Comparison of ENCODE assay signal across 8 cellular contexts in genomic region chr22:41976961-41977566, GRCh38. TPM values are rescaled to one million over a fixed set of nuclear protein-coding genes. Genes with fewer than 3 reads are reported as not detected.
DNase-seq lines count a peak whose midpoint lies in the region; ATAC-seq, FAIRE-seq and TF ChIP-seq lines count a peak whose summit lies in the region.

No MANE protein-coding gene starts in this region.

- no peaks in the 10 kb centered on the region for H3K9me3 ChIP-seq in Loucy (ENCODE audit: insufficient read depth, low read depth, low read length)
- H3K9me3 ChIP-seq in neuronal stem cell (replicated peaks in 1 of 2; ENCODE audit: control insufficient read depth in 2 of 2, insufficient read depth in 1 of 2, low read depth in 1 of 2, low read length in 2 of 2) = no peaks in the 10 kb centered on the region

- H3F3A ChIP-seq in Loucy (ENCODE audit: low read depth) = no peaks in the 10 kb centered on the region

- peak overlapping the region; percentile 64 for H2BK15ac ChIP-seq in neuronal stem cell (ENCODE audit: low read length)

- H3K14ac ChIP-seq in neuronal stem cell (ENCODE audit: low read length) = peak overlapping the region; percentile 84

- H3K27me3 ChIP-seq in Loucy (ENCODE audit: insufficient read depth, low read length, poor library complexity, severe bottlenecking) = peaks cover 12% of the 10 kb centered on the region
- H3K27me3 ChIP-seq in bronchial epithelial cell (ENCODE audit: control insufficient read depth, insufficient read depth, low read length) = peaks cover 27% of the 10 kb centered on the region
- peaks cover 0 to 18% (median 11%) of the 10 kb centered on the region in 3 experiments for H3K27me3 ChIP-seq in neuronal stem cell (ENCODE audit: control insufficient read depth in 3 of 3, insufficient read depth in 3 of 3, low read depth in 1 of 3, low read length in 3 of 3)

- H3K27ac ChIP-seq in neuronal stem cell (replicated peaks; ENCODE audit: low read length) = no peak overlapping the region

- peak overlapping the region; percentile 60 for H4K91ac ChIP-seq in neuronal stem cell (ENCODE audit: low read depth, low read length, poor library complexity)

- H3K9me2 ChIP-seq in Loucy (replicated peaks; ENCODE audit: low read depth, low read length) = no peaks in the 10 kb centered on the region

- H3K79me1 ChIP-seq in neuronal stem cell (ENCODE audit: low read depth, low read length) = no peaks in the 10 kb centered on the region

- no peaks in the 10 kb centered on the region for H3K79me2 ChIP-seq in Loucy (ENCODE audit: insufficient read depth, low read length)

- no peak overlapping the region for H2BK5ac ChIP-seq in neuronal stem cell (ENCODE audit: low read length)

- no peak overlapping the region for H3K4ac ChIP-seq in neuronal stem cell (ENCODE audit: low read length)

- peak overlapping the region; percentile 90 for H3K23ac ChIP-seq in neuronal stem cell (ENCODE audit: low read depth, low read length, poor library complexity)

- H2AFZ ChIP-seq in Loucy (ENCODE audit: low read length) (peak overlapping the region; percentile 67; the same call in 1 of the 2 replicates), neuronal stem cell (ENCODE audit: low read length) (peak overlapping the region; percentile 92)

- peak overlapping the region; percentile 97 for H3K18ac ChIP-seq in neuronal stem cell (ENCODE audit: low read length)

- H3K4me2 ChIP-seq in Loucy (ENCODE audit: low read depth, low read length, poor library complexity, severe bottlenecking) (peak overlapping the region; percentile 74), neuronal stem cell (ENCODE audit: insufficient read depth, low read length, poor library complexity, severe bottlenecking) (peak overlapping the region; percentile 93)

- TF ChIP-seq CTCF in Loucy (conservative IDR thresholded peaks at IDR 0.05; ENCODE audit: low read length) (no peak), bronchial epithelial cell (IDR thresholded peaks at IDR 0.05; ENCODE audit: insufficient read depth, low read length, severe bottlenecking) (no peak)

- no peak overlapping the region for H4K8ac ChIP-seq in neuronal stem cell (ENCODE audit: low read depth, low read length)

- H2AK5ac ChIP-seq in neuronal stem cell (ENCODE audit: low read depth, low read length) = peak overlapping the region; percentile 54

- peak overlapping the region; percentile 24 for H2BK12ac ChIP-seq in neuronal stem cell (ENCODE audit: low read length)

- FAIRE-seq in bronchial epithelial cell (lab: Jason Lieb, UNC) = peak; percentile 32

- no CpG with 5 or more reads among the region's 46 CpGs for WGBS in neuronal stem cell (ENCODE audit: extremely low coverage in 2 of 2, insufficient read length in 2 of 2, insufficient replicate concordance in 1 of 2), 2 donors

- no peak overlapping the region for H3K9ac ChIP-seq in Loucy (ENCODE audit: low read depth, low read length, poor library complexity, severe bottlenecking)
- H3K9ac ChIP-seq in neuronal stem cell (ENCODE audit: low read depth, low read length, poor library complexity) = peak overlapping the region; percentile 95

- peak; percentile 12 for DNase-seq in DMS79 (lab: John Stamatoyannopoulos, UW)
- DNase-seq in bronchial epithelial cell (ENCODE audit: low read depth) = no peak
- DNase-seq in neuronal stem cell (ENCODE audit: low spot score) = no peak
- no peak for DNase-seq in CD1c-positive myeloid dendritic cell (ENCODE audit: extremely low spot score)
- DNase-seq in NOMO-1 (lab: John Stamatoyannopoulos, UW; ENCODE audit: unreplicated experiment in 2 of 2) = no peak
- no peak for DNase-seq in Kasumi-1 (lab: John Stamatoyannopoulos, UW)

- peaks cover 13% of the 10 kb centered on the region for H3K4me1 ChIP-seq in Loucy (ENCODE audit: insufficient read depth, low read length, poor library complexity, severe bottlenecking)
- H3K4me1 ChIP-seq in neuronal stem cell (ENCODE audit: control insufficient read depth in 2 of 2, insufficient read depth in 1 of 2, low read depth in 1 of 2, low read length in 2 of 2) = peaks cover 10 to 12% of the 10 kb centered on the region in 2 donors

- H3K4me3 ChIP-seq in Loucy (ENCODE audit: low read length, poor library complexity, severe bottlenecking) (peak overlapping the region; percentile 70), bronchial epithelial cell (ENCODE audit: low read depth, low read length) (peak overlapping the region; percentile 8), neuronal stem cell (ENCODE audit: low read length in 2 of 2) (peak overlapping the region; percentile 85 to 95)

- H2BK120ac ChIP-seq in neuronal stem cell (ENCODE audit: low read depth, low read length) = no peak overlapping the region

- H3K36me3 ChIP-seq in Loucy (ENCODE audit: insufficient read depth, low read length) (no peaks in the 10 kb centered on the region), bronchial epithelial cell (ENCODE audit: control insufficient read depth, insufficient read depth, low read length) (no peaks in the 10 kb centered on the region), neuronal stem cell (replicated peaks in 1 of 2; ENCODE audit: control insufficient read depth in 2 of 2, insufficient read depth in 2 of 2, low read length in 2 of 2) (peaks cover 0 to 12% of the 10 kb centered on the region in 2 donors)

- no peaks in the 10 kb centered on the region for H4K20me1 ChIP-seq in Loucy (ENCODE audit: insufficient read depth, low read length, poor library complexity, severe bottlenecking)

- no peak for ATAC-seq in HG03354 (IDR thresholded peaks at IDR 0.05; ENCODE audit: poor library complexity, severe bottlenecking, unreplicated experiment)

RNA-seq across cellular contexts. Expression of gene SEPTIN3, which starts 7.8 kb away (rescaled TPM):
- total RNA-seq in bronchial epithelial cell = under 0.01 TPM in 2 replicates
- polyA plus RNA-seq in neuronal stem cell (2013, experiment 1 of 2) = 42.3 TPM
- polyA plus RNA-seq in neuronal stem cell (2013, experiment 2 of 2) = 42.6 TPM

RNA-seq across cellular contexts. Expression of gene WBP2NL, which starts 21.5 kb away (rescaled TPM):
- 0.26 and 0.77 TPM in 2 replicates for total RNA-seq in bronchial epithelial cell
- polyA plus RNA-seq in neuronal stem cell (2013, experiment 1 of 2) = not detected
- polyA plus RNA-seq in neuronal stem cell (2013, experiment 2 of 2) = not detected

RNA-seq across cellular contexts. Expression of gene CENPM, which starts 30.1 kb away (rescaled TPM):
- total RNA-seq in bronchial epithelial cell = 1.3 and 3.5 TPM in 2 replicates
- polyA plus RNA-seq in neuronal stem cell (2013, experiment 1 of 2) = 31.3 TPM
- 32.8 TPM for polyA plus RNA-seq in neuronal stem cell (2013, experiment 2 of 2)

RNA-seq across cellular contexts. Expression of gene TNFRSF13C, which starts 50.5 kb away (rescaled TPM):
- total RNA-seq in bronchial epithelial cell = under 0.01 TPM in 2 replicates
- polyA plus RNA-seq in neuronal stem cell (2013, experiment 1 of 2) = 1.6 TPM
- 1.8 TPM for polyA plus RNA-seq in neuronal stem cell (2013, experiment 2 of 2)

Comparison
In these comparisons a context has a peak if more than half of its experiments do, and no peak if none do; other contexts are left out.
1. H3K4me3 ChIP-seq: peak in every context shown above with its lines; median percentile 90 in neuronal stem cell; 70 in Loucy; 8 in bronchial epithelial cell.